Comparison of ENCODE assay signal across 24 cellular contexts in the genomic region with DNA sequence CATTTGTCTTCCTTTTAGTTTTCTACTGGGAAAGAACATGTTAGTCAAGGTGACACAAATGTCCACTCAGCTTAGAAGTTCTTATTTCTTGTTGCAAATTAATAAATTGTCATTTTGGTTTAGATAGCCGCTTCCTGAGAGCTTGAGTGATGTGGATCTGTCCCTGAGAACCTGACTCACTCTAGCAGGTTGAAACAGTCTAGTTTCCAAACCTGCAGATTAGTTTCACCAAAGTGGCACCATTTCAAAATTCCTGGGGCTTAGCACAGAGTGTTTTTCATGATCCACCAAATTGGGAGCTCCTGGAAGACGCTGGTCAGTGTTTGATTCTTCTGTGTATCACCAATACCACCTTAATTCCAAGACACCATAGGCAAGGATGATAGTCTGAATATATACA.
"Had no signal": no experiment of that assay in that cellular context is flagged by ENCODE, and none has a peak within 500 bp of the region (broad histone marks: within the 10 kb centered on the region; RNA-seq: fewer than 3 reads in every experiment).

No MANE protein-coding gene starts in this region.

- H3K36me3 ChIP-seq: neural progenitor cell, pancreas, prostate gland, right lobe of liver, sigmoid colon, suprapubic skin, tibial artery, transverse colon, upper lobe of right lung, uterus had no signal

- H3K4me1 ChIP-seq: pancreas, prostate gland, right lobe of liver, sigmoid colon, suprapubic skin, testis, transverse colon, upper lobe of right lung, uterus had no signal

- FAIRE-seq: pancreas, small intestine had no signal

- H3K27me3 ChIP-seq: neural progenitor cell, pancreas, right lobe of liver, sigmoid colon, suprapubic skin, testis, tibial artery, transverse colon, upper lobe of right lung, uterus had no signal

- H3K4me3 ChIP-seq: neural progenitor cell, pancreas, prostate gland, right lobe of liver, sigmoid colon, suprapubic skin, testis, tibial artery, transverse colon, upper lobe of right lung, uterus had no signal

- H3K9me3 ChIP-seq: pancreas, prostate gland, right lobe of liver, sigmoid colon, suprapubic skin, testis, tibial artery, transverse colon, upper lobe of right lung, uterus had no signal

- DNase-seq: naive B cell; naive thymus-derived CD8-positive, alpha-beta T cell; occipital lobe; pancreas; right cardiac atrium; right lobe of liver; sigmoid colon; small intestine; stimulated activated CD4-positive, alpha-beta T cell treated with anti-CD3 and anti-CD28 coated beads, Interleukin-15, amount 100 ng/mL, for 24 hours; stimulated activated CD4-positive, alpha-beta T cell treated with anti-CD3 and anti-CD28 coated beads, Interleukin-2, amount 100 ng/mL, for 24 hours; stimulated activated CD4-positive, alpha-beta T cell treated with anti-CD3 and anti-CD28 coated beads, Interleukin-2, amount 100 ng/mL, for 48 hours; stimulated activated CD4-positive, alpha-beta T cell treated with anti-CD3 and anti-CD28 coated beads, Interleukin-4, amount 100 ng/mL, for 24 hours; stimulated activated naive B cell treated with anti-CD40 and anti-IgM and Interleukin-4, amounts not matched to agents 10 μg/mL and 1 μg/mL and 100 μg/mL, for 72 hours; stimulated activated naive CD4-positive, alpha-beta T cell treated with Interleukin-2 at 50 U/mL for 16 hours; substantia nigra; testis; tibial artery; transverse colon; upper lobe of right lung; uterus had no signal

- ATAC-seq: naive thymus-derived CD8-positive, alpha-beta T cell; pancreas; right lobe of liver; stimulated activated effector memory CD8-positive, alpha-beta T cell treated with anti-CD3 and anti-CD28 coated beads, Interleukin-12 subunit alpha, Interleukin-12 subunit beta, amount 100 ng/mL, for 72 hours; stimulated activated naive B cell treated with anti-CD40 and anti-IgM and Interleukin-4, amounts not matched to agents 10 μg/mL and 1 μg/mL and 100 μg/mL, for 72 hours; upper lobe of right lung had no signal

- H3K27ac ChIP-seq: neural progenitor cell, pancreas, prostate gland, right lobe of liver, sigmoid colon, suprapubic skin, testis, transverse colon, upper lobe of right lung, uterus had no signal
